In genomic region chr5:38193015-38193581, GRCh38 we compare ENCODE assay signal across 8 cellular contexts.
DNase-seq lines count a peak whose midpoint lies in the region; ATAC-seq and TF ChIP-seq lines count a peak whose summit lies in the region.

No MANE protein-coding gene starts in this region.

- H2BK120ac ChIP-seq in H9 (ENCODE audit: low read depth, low read length, poor library complexity, severe bottlenecking) = no peak overlapping the region

- H3K27ac Mint-ChIP-seq in Caco-2 (ENCODE audit: unreplicated experiment) (no peak overlapping the region), H9 (no peak overlapping the region), T-helper 17 cell (no peak overlapping the region)

- no peak overlapping the region for H3K4ac ChIP-seq in H9 (ENCODE audit: low read depth, low read length)

- H3K4me1 Mint-ChIP-seq in Caco-2 (ENCODE audit: low read depth, unreplicated experiment) (no peaks in the 10 kb centered on the region), H9 (peaks cover 3 to 4% of the 10 kb centered on the region in 2 experiments; a peak in 3 of 4 replicates), T-helper 17 cell (peaks cover 5% of the 10 kb centered on the region)

- H2AK5ac ChIP-seq in H9 (ENCODE audit: insufficient read length, low read length) = no peak overlapping the region

- no TSS peak for BruUV-seq in Caco-2 (replicated peaks; lab: Mats Ljungman, UMichigan)

- no peaks in the 10 kb centered on the region; the same call in 1 of the 2 replicates for H3K27me3 ChIP-seq in Caco-2 (replicated peaks; ENCODE audit: control insufficient read depth, insufficient read depth, low read length)
- H3K27me3 ChIP-seq in H9 (ENCODE audit: insufficient read depth, low read length) = no peaks in the 10 kb centered on the region
- no peaks in the 10 kb centered on the region for H3K27me3 ChIP-seq in right cardiac atrium (ENCODE audit: control insufficient read depth, insufficient read depth)
- H3K27me3 ChIP-seq in sigmoid colon = no peaks in the 10 kb centered on the region

- no peak overlapping the region for H3K4me3 Mint-ChIP-seq in Caco-2 (ENCODE audit: unreplicated experiment)
- no peak overlapping the region for H3K4me3 Mint-ChIP-seq in H9
- no peak overlapping the region for H3K4me3 Mint-ChIP-seq in T-helper 17 cell

- H3K23ac ChIP-seq in H9 (ENCODE audit: insufficient read length, low read depth, low read length) = no peak overlapping the region

- DNase-seq in Caco-2 = peak; percentile 64 to 71
- DNase-seq in H9 = peak; percentile 74
- DNase-seq in NCI-H146 treated with DMSO at 0.1 percent for 48 hours (lab: John Stamatoyannopoulos, UW; ENCODE audit: unreplicated experiment) = peak; percentile 14
- DNase-seq in T-helper 17 cell = peak; percentile 19 to 37 (median 31)
- peak in 53 of 58 donors; percentile 7 to 76 (median 41) for DNase-seq in anterior cingulate cortex (lab: John Stamatoyannopoulos, UW)
- peak; percentile 65 to 87 (median 78) for DNase-seq in right cardiac atrium
- peak; percentile 81 for DNase-seq in sigmoid colon

- H3T11ph ChIP-seq in H9 (ENCODE audit: low read length) = no peak overlapping the region

- no peak overlapping the region for H2BK12ac ChIP-seq in H9 (ENCODE audit: insufficient read length, low read depth, low read length)

- H3K36me3 Mint-ChIP-seq in Caco-2 (ENCODE audit: insufficient read depth, unreplicated experiment) (no peaks in the 10 kb centered on the region), H9 (ENCODE audit: insufficient read depth in 1 of 3, low read depth in 3 of 3) (peaks cover 0 to 4% (median 2%) of the 10 kb centered on the region in 3 experiments; a peak in 2 of 7 replicates), T-helper 17 cell (ENCODE audit: low read depth) (peaks cover 5% of the 10 kb centered on the region)

- no peaks in the 10 kb centered on the region for H3K23me2 ChIP-seq in H9 (ENCODE audit: insufficient read length, low read depth, low read length, poor library complexity, severe bottlenecking)

- no peak for TF ChIP-seq POLR2A in sigmoid colon (IDR thresholded peaks at IDR 0.05)

- no peak overlapping the region for H4K91ac ChIP-seq in H9 (ENCODE audit: insufficient read length, low read depth, low read length)

- no peak overlapping the region for H2BK20ac ChIP-seq in H9 (ENCODE audit: low read depth, low read length, poor library complexity, severe bottlenecking)

- no peaks in the 10 kb centered on the region for H3K9me3 ChIP-seq in Caco-2
- no peaks in the 10 kb centered on the region for H3K9me3 ChIP-seq in H9 (ENCODE audit: control insufficient read depth, low read depth, low read length)
- no peaks in the 10 kb centered on the region for H3K9me3 ChIP-seq in T-helper 17 cell (ENCODE audit: control insufficient read depth, low read length, poor library complexity, severe bottlenecking)
- no peaks in the 10 kb centered on the region for H3K9me3 ChIP-seq in right cardiac atrium (ENCODE audit: control insufficient read depth, low read length)
- no peaks in the 10 kb centered on the region for H3K9me3 ChIP-seq in sigmoid colon

- H2BK15ac ChIP-seq in H9 (ENCODE audit: low read depth, low read length) = no peak overlapping the region

- no peaks in the 10 kb centered on the region for H3K79me1 ChIP-seq in H9 (ENCODE audit: insufficient read depth, low read depth, low read length, poor library complexity, severe bottlenecking)

- H3K36me3 ChIP-seq in Caco-2 (ENCODE audit: control insufficient read depth, insufficient read depth, low read length) (no peaks in the 10 kb centered on the region), sigmoid colon (no peaks in the 10 kb centered on the region)

- no peak overlapping the region for H4K8ac ChIP-seq in H9 (replicated peaks; ENCODE audit: insufficient read length, low read depth, low read length)

- H3K4me3 ChIP-seq in Caco-2 (ENCODE audit: low read depth, low read length) (no peak overlapping the region), right cardiac atrium (ENCODE audit: low read length) (no peak overlapping the region), sigmoid colon (no peak overlapping the region)

- H3K27ac ChIP-seq in H9 (ENCODE audit: insufficient read length, low read depth, low read length) (no peak overlapping the region), right cardiac atrium (ENCODE audit: low read length) (no peak overlapping the region), sigmoid colon (no peak overlapping the region)

- H3K14ac ChIP-seq in H9 (ENCODE audit: insufficient read depth, low read length) = no peak overlapping the region

- TF ChIP-seq CTCF in Caco-2 (IDR thresholded peaks at IDR 0.05; ENCODE audit: insufficient read depth in 1 of 2, low read depth in 1 of 2, low read length in 1 of 2, severe bottlenecking in 1 of 2, unreplicated experiment in 1 of 2) (peak; percentile 88 to 93), H9 (conservative IDR thresholded peaks at IDR 0.05) (peak; percentile 88), sigmoid colon (IDR thresholded peaks at IDR 0.05) (peak; percentile 81 to 89 (median 86))

- H3K27me3 Mint-ChIP-seq in Caco-2 (ENCODE audit: insufficient read depth, unreplicated experiment) (peaks cover 10% of the 10 kb centered on the region), H9 (ENCODE audit: low read depth) (peaks cover 4% of the 10 kb centered on the region), T-helper 17 cell (peaks cover 58% of the 10 kb centered on the region)

- H3K9me3 Mint-ChIP-seq in Caco-2 (ENCODE audit: unreplicated experiment) (no peaks in the 10 kb centered on the region), H9 (peaks cover 0 to 3% of the 10 kb centered on the region in 2 experiments; a peak in 2 of 5 replicates)

- H3K18ac ChIP-seq in H9 (ENCODE audit: insufficient read length, low read depth, low read length) = no peak overlapping the region

- no peaks in the 10 kb centered on the region for H4K20me1 ChIP-seq in H9 (ENCODE audit: control insufficient read depth, insufficient read depth, insufficient read length)

- intact Hi-C loops in Caco-2 (cut with micrococcal nuclease; ENCODE audit: unreplicated experiment) (loop anchor here (1.0 to 10.0 kb wide), 5 partner anchors 178 to 780 kb away; partner anchors contain the start of gene GDNF), right cardiac atrium (cut with DNase I) (loop anchor here in 3 of 4 donors (2.0 to 10.0 kb wide), 4 partner anchors 354 to 778 kb away; no protein-coding TSS in a partner anchor), sigmoid colon (cut with DNase I) (loop anchor here (1.0 kb wide), 2 partner anchors 356 to 780 kb away; no protein-coding TSS in a partner anchor)

- no peak overlapping the region for H2BK5ac ChIP-seq in H9 (ENCODE audit: insufficient read length, low read length)

- no peaks in the 10 kb centered on the region for H3K4me1 ChIP-seq in Caco-2
- H3K4me1 ChIP-seq in H9 (ENCODE audit: insufficient read depth, low read length) = no peaks in the 10 kb centered on the region
- H3K4me1 ChIP-seq in right cardiac atrium (ENCODE audit: control insufficient read depth, insufficient read depth, low read length) = no peaks in the 10 kb centered on the region
- H3K4me1 ChIP-seq in sigmoid colon = peaks cover 0 to 9% (median 2%) of the 10 kb centered on the region in 4 donors

- CTCF ChIA-PET in Caco-2 (lab: Charles Lee) = interaction anchor here (0.6 to 1.9 kb wide), 4 partner anchors 66 to 799 kb away, joined by 3 to 10 read pairs (median 4); no protein-coding TSS in a partner anchor

- no CpG with 5 or more reads among the region's 13 CpGs for WGBS in H9 (ENCODE audit: extremely low coverage, insufficient read length, low lambda C conversion rate)
- 20% methylated on average over 13 of the region's 13 CpGs for WGBS in right cardiac atrium
- 20 to 21% methylated on average over 13 of the region's 13 CpGs for WGBS in sigmoid colon, 2 donors

- no peak overlapping the region for H3K56ac ChIP-seq in H9 (ENCODE audit: insufficient read length, low read depth, low read length)

- POLR2A ChIA-PET in Caco-2 (lab: Charles Lee) = no interaction called here

- no peak for TF ChIP-seq EP300 in sigmoid colon (IDR thresholded peaks at IDR 0.05)

- H4K5ac ChIP-seq in H9 (ENCODE audit: insufficient read length, low read depth, low read length) = no peak overlapping the region

- no peak overlapping the region for H3K4me2 ChIP-seq in H9 (ENCODE audit: insufficient read depth, insufficient read length, low read length)

- no peaks in the 10 kb centered on the region for H3K79me2 ChIP-seq in H9 (ENCODE audit: insufficient read depth, low read length)

- no peak overlapping the region for H3K9ac ChIP-seq in H9 (ENCODE audit: extremely low read depth, insufficient read length, low read length)

- ATAC-seq in T-helper 17 cell (peak; percentile 75), right cardiac atrium (peak; percentile 73 to 83), GM21825 (IDR thresholded peaks at IDR 0.05; ENCODE audit: unreplicated experiment) (no peak)

- H2AFZ ChIP-seq in H9 (ENCODE audit: low read length) = no peak overlapping the region

Comparison
In these comparisons a context has a peak if more than half of its experiments do, and no peak if none do; other contexts are left out.
1. DNase-seq: peak in every context shown above with its lines; median percentile 81 in sigmoid colon; 78 in right cardiac atrium; 74 in H9; 68 in Caco-2; 41 in anterior cingulate cortex; 31 in T-helper 17 cell; 14 in NCI-H146 treated with DMSO at 0.1 percent for 48 hours.